In the genomic region with DNA sequence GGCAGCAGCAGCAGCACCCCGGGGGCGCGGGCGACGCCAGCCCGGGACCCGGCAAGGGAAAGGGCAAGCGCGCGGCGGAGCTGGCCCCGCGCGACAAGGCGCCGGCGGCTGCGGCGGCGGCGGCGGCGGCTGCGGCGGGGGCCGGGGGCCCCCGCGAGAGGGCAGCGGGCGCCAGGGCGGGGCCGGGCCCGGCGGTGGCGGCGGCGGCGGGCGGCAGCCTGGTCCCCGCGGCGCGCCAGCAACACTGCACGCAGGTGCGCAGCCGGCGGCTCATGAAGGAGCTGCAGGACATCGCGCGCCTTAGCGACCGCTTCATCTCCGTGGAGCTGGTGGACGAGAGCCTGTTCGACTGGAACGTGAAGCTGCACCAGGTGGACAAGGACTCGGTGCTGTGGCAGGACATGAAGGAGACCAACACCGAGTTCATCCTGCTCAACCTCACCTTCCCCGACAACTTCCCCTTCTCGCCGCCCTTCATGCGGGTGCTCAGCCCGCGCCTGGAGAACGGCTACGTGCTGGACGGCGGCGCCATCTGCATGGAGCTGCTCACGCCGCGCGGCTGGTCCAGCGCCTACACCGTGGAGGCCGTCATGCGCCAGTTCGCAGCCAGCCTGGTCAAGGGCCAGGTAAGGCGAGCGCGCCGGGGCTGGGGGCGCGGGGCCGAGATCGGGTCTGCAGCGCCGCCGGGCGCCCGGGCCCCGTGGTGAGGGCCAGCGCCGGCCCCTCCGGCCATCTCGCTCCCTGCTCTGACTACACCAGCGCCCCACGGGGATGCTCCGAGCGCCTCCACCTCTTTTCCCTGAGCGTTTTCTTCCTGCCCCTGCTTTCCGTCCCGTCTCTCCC, we compare ENCODE assay signal across 8 cellular contexts. TPM values are rescaled to one million over a fixed set of nuclear protein-coding genes. Genes with fewer than 3 reads are reported as not detected.
DNase-seq lines count a peak whose midpoint lies in the region; ATAC-seq and TF ChIP-seq lines count a peak whose summit lies in the region.

A gene with protein sequence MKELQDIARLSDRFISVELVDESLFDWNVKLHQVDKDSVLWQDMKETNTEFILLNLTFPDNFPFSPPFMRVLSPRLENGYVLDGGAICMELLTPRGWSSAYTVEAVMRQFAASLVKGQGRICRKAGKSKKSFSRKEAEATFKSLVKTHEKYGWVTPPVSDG (plus strand): TSS at position 238 of the 843 bp plus-strand sequence. CDS start 35 bp downstream, at position 273.

- in situ Hi-C loops in HAP-1 (cut with MboI; ENCODE audit: low sequenced_read_pairs), result no loop called here

- no peaks in the 10 kb centered on the region for H3K36me3 ChIP-seq in HAP-1 (replicated peaks)

- peaks cover 0 to 12% (median 0%) of the 10 kb centered on the region in 7 donors for H3K9me3 Mint-ChIP-seq in naive B cell

- peaks cover 10 to 14% (median 13%) of the 10 kb centered on the region in 3 donors for H3K4me1 Mint-ChIP-seq in naive B cell

- H3K4me3 ChIP-seq in HAP-1 (peak within 1 kb of the TSS; percentile 9; the same call in 1 of the 2 replicates), epithelial cell of esophagus (ENCODE audit: low read length) (peak within 1 kb of the TSS; percentile 25)

- H3K27me3 ChIP-seq in HAP-1 (ENCODE audit: low read depth), result peaks cover 38% of the 10 kb centered on the region

- no peaks in the 10 kb centered on the region for H3K4me1 ChIP-seq in HAP-1

- H3K27me3 Mint-ChIP-seq in naive B cell, result peaks cover 12 to 49% (median 41%) of the 10 kb centered on the region in 3 donors

- H3K4me3 Mint-ChIP-seq in naive B cell, result peak within 1 kb of the TSS in 7 of 8 donors; percentile 10 to 88 (median 85)

- ATAC-seq in naive B cell (ENCODE audit: low read depth in 2 of 2), result peak; percentile 41 to 58
- no peak for ATAC-seq in GM21528 (IDR thresholded peaks at IDR 0.05; ENCODE audit: low FRiP score, unreplicated experiment)
- ATAC-seq in GM19328 (IDR thresholded peaks at IDR 0.05; ENCODE audit: unreplicated experiment), result no peak

- DNase-seq in Daoy (ENCODE audit: low read depth) (peak; percentile 50), HAP-1 (ENCODE audit: low spot score in 2 of 2) (no peak), SK-N-DZ (ENCODE audit: low spot score) (peak; percentile 42), epithelial cell of esophagus (ENCODE audit: low read depth) (peak; percentile 22), naive B cell (peak; percentile 2), dedifferentiated amniotic fluid mesenchymal stem cell (ENCODE audit: extremely low spot score) (no peak)

- H3K9me3 ChIP-seq in HAP-1, result no peaks in the 10 kb centered on the region

- peaks cover 0 to 12% of the 10 kb centered on the region in 2 donors for H3K36me3 Mint-ChIP-seq in naive B cell

- peak within 1 kb of the TSS in 3 of 6 donors; percentile 54 to 90 (median 56) for H3K27ac Mint-ChIP-seq in naive B cell

- no peak for TF ChIP-seq CTCF in epithelial cell of esophagus (IDR thresholded peaks at IDR 0.05; ENCODE audit: insufficient read depth, low read depth, low read length, missing control alignments)

RNA-seq across cellular contexts. Expression of the gene that starts here (rescaled TPM):
- total RNA-seq in Daoy (2014; rRNA removed; shearing (Covaris generic)), result 0.40 and 0.65 TPM in 2 replicates
- polyA plus RNA-seq in SK-N-DZ (2014; cell fraction: cytosol; rRNA removed), result 8.3 and 12.9 TPM in 2 replicates
- 3.9 and 4.0 TPM in 2 replicates for polyA plus RNA-seq in SK-N-DZ (2014; cell fraction: nucleus; rRNA removed)
- not detected for polyA plus RNA-seq in naive B cell (ENCODE audit: low read depth in 6 of 6)

Comparison
In these comparisons a context has a peak if more than half of its experiments do, and no peak if none do; other contexts are left out.
1. Peak in DNase-seq in Daoy; RNA of the gene not detected or under 1 TPM.
2. Peak in DNase-seq and ATAC-seq in naive B cell; RNA of the gene not detected or under 1 TPM.
3. DNase-seq: peak in SK-N-DZ (single experiment) and epithelial cell of esophagus (single experiment); none in HAP-1 (0 of 2) and dedifferentiated amniotic fluid mesenchymal stem cell (single experiment).